In genomic region chr11:118274184-118274583, GRCh38 we compare ENCODE assay signal across 26 cellular contexts. TPM values are rescaled to one million over a fixed set of nuclear protein-coding genes. Genes with fewer than 3 reads are reported as not detected.
DNase-seq lines count a peak whose midpoint lies in the region; TF ChIP-seq lines count a peak whose summit lies in the region.
"Had no signal": no experiment of that assay in that cellular context is flagged by ENCODE, and none has a peak within 500 bp of the region (broad histone marks: within the 10 kb centered on the region; RNA-seq: fewer than 3 reads in every experiment).

No MANE protein-coding gene starts in this region.

- no peaks in the 10 kb centered on the region for H3K36me3 Mint-ChIP-seq in activated naive CD4-positive, alpha-beta T cell treated with anti-CD3 and anti-CD28 coated beads, Interleukin-2, amount 10 ng/mL, durations not matched to agents 7 days and 5 days
- H3K36me3 Mint-ChIP-seq in nephron (ENCODE audit: low read depth), result no peaks in the 10 kb centered on the region
- H3K36me3 Mint-ChIP-seq: naive thymus-derived CD8-positive, alpha-beta T cell had no signal

- no peak overlapping the region for H3K4me3 Mint-ChIP-seq in activated naive CD4-positive, alpha-beta T cell treated with anti-CD3 and anti-CD28 coated beads, Interleukin-2, amount 10 ng/mL, durations not matched to agents 7 days and 5 days
- no peak overlapping the region for H3K4me3 Mint-ChIP-seq in nephron
- H3K4me3 Mint-ChIP-seq: activated naive CD8-positive, alpha-beta T cell treated with anti-CD3 and anti-CD28 coated beads, Interleukin-2, amount 50 U/mL, for 24 hours; naive thymus-derived CD8-positive, alpha-beta T cell had no signal

- TF ChIP-seq CTCF in esophagus squamous epithelium (IDR thresholded peaks at IDR 0.05), result no peak
- no peak for TF ChIP-seq CTCF in nephron (IDR thresholded peaks at IDR 0.05; ENCODE audit: unreplicated experiment in 3 of 3)
- no peak for TF ChIP-seq CTCF in uterus (IDR thresholded peaks at IDR 0.05)
- no peak for TF ChIP-seq CTCF in testis (IDR thresholded peaks at IDR 0.05)

- TF ChIP-seq POLR2A in esophagus squamous epithelium (IDR thresholded peaks at IDR 0.05) (no peak), uterus (IDR thresholded peaks at IDR 0.05) (no peak), testis (IDR thresholded peaks at IDR 0.05) (no peak)

- CTCF ChIA-PET in activated naive CD4-positive, alpha-beta T cell treated with anti-CD3 and anti-CD28 coated beads, Interleukin-2, amount 10 ng/mL, durations not matched to agents 7 days and 5 days (lab: Charles Lee), result no interaction called here

- peak overlapping the region; percentile 34 for H3K27ac Mint-ChIP-seq in activated naive CD4-positive, alpha-beta T cell treated with anti-CD3 and anti-CD28 coated beads, Interleukin-2, amount 10 ng/mL, durations not matched to agents 7 days and 5 days
- H3K27ac Mint-ChIP-seq in nephron, result peak overlapping the region; percentile 2 to 79 (median 72)

- no peaks in the 10 kb centered on the region for H3K9me3 Mint-ChIP-seq in activated naive CD4-positive, alpha-beta T cell treated with anti-CD3 and anti-CD28 coated beads, Interleukin-2, amount 10 ng/mL, durations not matched to agents 7 days and 5 days
- no peaks in the 10 kb centered on the region for H3K9me3 Mint-ChIP-seq in nephron
- H3K9me3 Mint-ChIP-seq: activated naive CD8-positive, alpha-beta T cell treated with anti-CD3 and anti-CD28 coated beads, Interleukin-2, amount 50 U/mL, for 24 hours; naive thymus-derived CD8-positive, alpha-beta T cell had no signal

- H3K4me1 Mint-ChIP-seq in activated naive CD4-positive, alpha-beta T cell treated with anti-CD3 and anti-CD28 coated beads, Interleukin-2, amount 10 ng/mL, durations not matched to agents 7 days and 5 days, result peaks cover 39% of the 10 kb centered on the region
- peaks cover 5% of the 10 kb centered on the region for H3K4me1 Mint-ChIP-seq in nephron

- H3K9me3 ChIP-seq in esophagus squamous epithelium, result no peaks in the 10 kb centered on the region
- no peaks in the 10 kb centered on the region for H3K9me3 ChIP-seq in uterus
- H3K9me3 ChIP-seq in testis, result no peaks in the 10 kb centered on the region
- H3K9me3 ChIP-seq: right atrium auricular region had no signal

- no peak for DNase-seq in activated naive CD4-positive, alpha-beta T cell treated with anti-CD3 and anti-CD28 coated beads, Interleukin-2, amount 10 ng/mL, durations not matched to agents 7 days and 5 days
- no peak for DNase-seq in activated naive CD4-positive, alpha-beta T cell treated with anti-CD3 and anti-CD28 coated beads, Interleukin-2, amount 50 U/mL, for 16 hours
- DNase-seq in esophagus squamous epithelium (lab: John Stamatoyannopoulos, UW), result no peak
- no peak for DNase-seq in uterus
- DNase-seq in substantia nigra (lab: John Stamatoyannopoulos, UW), result no peak
- DNase-seq in testis, result no peak
- DNase-seq in NCI-H524 (lab: John Stamatoyannopoulos, UW), result no peak
- DNase-seq: activated CD4-positive, alpha-beta T cell treated with anti-CD3 and anti-CD28 coated beads for 4 hours; activated CD8-positive, alpha-beta memory T cell treated with anti-CD3 and anti-CD28 coated beads for 24 hours; activated gamma-delta T cell; activated naive CD8-positive, alpha-beta T cell treated with anti-CD3 and anti-CD28 coated beads, Interleukin-2, amount 50 U/mL, for 24 hours; DND-41; effector CD4-positive, alpha-beta T cell; foreskin fibroblast; KBM-7; left cardiac atrium; naive thymus-derived CD8-positive, alpha-beta T cell; NCI-H1436; NCI-H774; occipital lobe; stimulated activated CD4-positive, alpha-beta T cell treated with anti-CD3 and anti-CD28 coated beads, Interleukin-2, amount 100 ng/mL, for 24 hours had no signal

- H3K27me3 ChIP-seq in esophagus squamous epithelium, result peaks cover 0 to 7% (median 0%) of the 10 kb centered on the region in 4 donors
- peaks cover 0 to 4% of the 10 kb centered on the region in 2 donors for H3K27me3 ChIP-seq in uterus
- H3K27me3 ChIP-seq in testis, result no peaks in the 10 kb centered on the region
- H3K27me3 ChIP-seq: right atrium auricular region had no signal

- H3K4me3 ChIP-seq in esophagus squamous epithelium, result no peak overlapping the region
- H3K4me3 ChIP-seq in uterus, result no peak overlapping the region
- H3K4me3 ChIP-seq in testis, result no peak overlapping the region
- H3K4me3 ChIP-seq: right atrium auricular region had no signal

- WGBS in esophagus squamous epithelium, 2 donors, result 24 to 66% methylated on average over 2 of the region's 2 CpGs
- WGBS in testis, 2 donors, result 85 to 90% methylated on average over 2 of the region's 2 CpGs

- H3K4me1 ChIP-seq in esophagus squamous epithelium (peaks cover 20 to 56% (median 34%) of the 10 kb centered on the region in 3 donors), uterus (no peaks in the 10 kb centered on the region), testis (no peaks in the 10 kb centered on the region)
- H3K4me1 ChIP-seq: right atrium auricular region had no signal

- H3K27ac ChIP-seq in esophagus squamous epithelium (peak overlapping the region; percentile 73 to 90 (median 88)), uterus (peak overlapping the region; percentile 45 to 52), substantia nigra (ENCODE audit: low read depth, low read length, poor library complexity, severe bottlenecking) (no peak overlapping the region), testis (no peak overlapping the region)
- H3K27ac ChIP-seq: 22Rv1, C4-2B had no signal

- intact Hi-C loops in esophagus squamous epithelium (cut with DNase I) (no loop called here), uterus (cut with DNase I; ENCODE audit: low total_unique reads) (no loop called here), testis (cut with DNase I; ENCODE audit: low total_unique reads) (no loop called here)

- H3K27me3 Mint-ChIP-seq in activated naive CD4-positive, alpha-beta T cell treated with anti-CD3 and anti-CD28 coated beads, Interleukin-2, amount 10 ng/mL, durations not matched to agents 7 days and 5 days, result peaks cover 12% of the 10 kb centered on the region
- H3K27me3 Mint-ChIP-seq in nephron (ENCODE audit: low read depth), result peaks cover 82% of the 10 kb centered on the region

- no peaks in the 10 kb centered on the region for H3K36me3 ChIP-seq in esophagus squamous epithelium
- no peaks in the 10 kb centered on the region for H3K36me3 ChIP-seq in uterus
- no peaks in the 10 kb centered on the region for H3K36me3 ChIP-seq in testis (ENCODE audit: low read depth, missing control alignments)
- H3K36me3 ChIP-seq: right atrium auricular region had no signal

RNA-seq across cellular contexts. Expression of gene MPZL2, which starts 10.1 kb away (rescaled TPM):
- 100 to 1,000 TPM; 249 to 491 (median 352) TPM for total RNA-seq in esophagus squamous epithelium
- total RNA-seq in uterus, result 100 to 1,000 TPM in 1 of 4 donors, 10 to 100 TPM in 3; 40.9 to 191 (median 73.9) TPM
- total RNA-seq in testis, result 1 to 10 TPM; 1.7 to 3.0 TPM
- 4.2 TPM for polyA plus RNA-seq in testis (ENCODE audit: insufficient read depth, low read depth, low replicate concordance)

RNA-seq across cellular contexts. Expression of gene MPZL3, which starts 22.0 kb away (rescaled TPM):
- total RNA-seq in esophagus squamous epithelium (10 to 100 TPM; 17.4 to 44.4 (median 32.4) TPM), uterus (1 to 10 TPM in 3 of 4 donors, under 1 TPM in 1; 0.26 to 8.3 (median 3.3) TPM), testis (1 to 10 TPM; 2.4 to 3.2 TPM)
- polyA plus RNA-seq in testis (ENCODE audit: insufficient read depth, low read depth, low replicate concordance), result 3.4 TPM

RNA-seq across cellular contexts. Expression of gene CD3E, which starts 30.3 kb away (rescaled TPM):
- total RNA-seq in esophagus squamous epithelium (1 to 10 TPM; 1.9 to 7.8 (median 3.1) TPM), uterus (1 to 10 TPM in 1 of 4 donors, under 1 TPM in 1, not detected in 2; 0.48 to 2.4 TPM), testis (under 1 TPM in 1 of 2 donors, not detected in 1; 0.50 TPM)
- polyA plus RNA-seq in testis (ENCODE audit: insufficient read depth, low read depth, low replicate concordance), result 6.1 TPM
- total RNA-seq: epithelial cell of proximal tubule, occipital lobe had no signal

RNA-seq across cellular contexts. Expression of gene JAML, which starts 49.4 kb away (rescaled TPM):
- total RNA-seq in esophagus squamous epithelium (10 to 100 TPM in 2 of 4 donors, 1 to 10 TPM in 2; 2.2 to 17.9 (median 9.5) TPM), uterus (1 to 10 TPM; 1.2 to 9.1 (median 5.6) TPM), testis (1 to 10 TPM; 1.9 to 3.5 TPM)
- polyA plus RNA-seq in testis (ENCODE audit: insufficient read depth, low read depth, low replicate concordance), result 9.7 TPM
- total RNA-seq: epithelial cell of proximal tubule had no signal

Comparison
In these comparisons a context has a peak if more than half of its experiments do, and no peak if none do; other contexts are left out.
1. H3K27ac ChIP-seq: peak in esophagus squamous epithelium (4 of 4) and uterus (2 of 2); none in substantia nigra (single experiment) and testis (0 of 2).
2. RNA of gene MPZL2, which starts 10.1 kb away (total RNA-seq): 249 to 491 TPM in esophagus squamous epithelium and 40.9 to 191 TPM in uterus; 1.7 to 3.0 TPM in testis; every median in the first group is over 10 times any median in the second.